ENCODE assay signal across 7 cellular contexts in the genomic region with DNA sequence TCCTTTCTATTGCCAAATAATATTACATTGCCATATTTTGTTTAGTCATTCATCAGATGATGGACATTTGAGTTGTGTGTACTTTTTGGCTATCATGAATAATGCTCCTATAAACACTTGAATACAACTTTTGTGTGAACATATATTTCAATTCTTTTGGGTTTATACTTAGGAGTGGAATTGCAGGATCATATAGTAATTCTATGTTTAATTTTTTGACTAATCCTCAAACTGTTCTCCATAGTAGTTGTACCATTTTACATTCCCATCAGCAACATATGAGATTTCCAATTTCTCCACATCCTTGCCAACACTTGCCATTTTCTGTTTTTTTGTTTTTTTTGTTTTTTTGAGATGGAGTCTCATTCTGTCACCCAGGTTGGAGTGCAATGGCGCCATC.
"Had no signal": no experiment of that assay in that cellular context is flagged by ENCODE, and none has a peak within 500 bp of the region (broad histone marks: within the 10 kb centered on the region; RNA-seq: fewer than 3 reads in every experiment).

No MANE protein-coding gene starts in this region.

- DNase-seq: IMR-90, KBM-7, KG1 had no signal

- H3K9ac ChIP-seq: KMS-11 had no signal

- ATAC-seq: HepG2 had no signal

- H3K4me2 ChIP-seq: KMS-11 had no signal

- H3K27ac ChIP-seq: HL-60, KMS-11 had no signal

- FAIRE-seq: HepG2, HTR-8/SVneo had no signal
